ENCODE assay signal across 19 cellular contexts in genomic region chr9:121927081-121927480, GRCh38.
A peak's percentile ranks its signal among the peaks of the same experiment; 100 is the strongest.
DNase-seq lines count a peak whose midpoint lies in the region; ATAC-seq and TF ChIP-seq lines count a peak whose summit lies in the region.
"Had no signal": no experiment of that assay in that cellular context is flagged by ENCODE, and none has a peak within 500 bp of the region (broad histone marks: within the 10 kb centered on the region; RNA-seq: fewer than 3 reads in every experiment).

No MANE protein-coding gene starts in this region.

- intact Hi-C loops in thyroid gland (cut with DNase I): loop anchor here (10.0 kb wide), 1 partner anchor 92 kb away; no protein-coding TSS in a partner anchor

- H3K27ac ChIP-seq in angular gyrus (ENCODE audit: low read depth, low read length): peak overlapping the region; percentile 3
- peak overlapping the region; percentile 50 for H3K27ac ChIP-seq in neural cell (ENCODE audit: low read length)
- H3K27ac ChIP-seq in thyroid gland: peak overlapping the region in 2 of 3 donors; percentile 12 to 21
- H3K27ac ChIP-seq: 22Rv1 had no signal

- TF ChIP-seq POLR2A in thyroid gland (IDR thresholded peaks at IDR 0.05): no peak

- H3K9me3 ChIP-seq in neural cell (ENCODE audit: low read length) (no peaks in the 10 kb centered on the region), thyroid gland (no peaks in the 10 kb centered on the region)
- H3K9me3 ChIP-seq: BLaER1, HAP-1 had no signal

- no peaks in the 10 kb centered on the region for H3K79me2 ChIP-seq in neural cell (replicated peaks; ENCODE audit: insufficient read depth, low read length)

- H3K4me3 Mint-ChIP-seq in progenitor cell of endocrine pancreas (ENCODE audit: low read depth): no peak overlapping the region
- H3K4me3 Mint-ChIP-seq: B cell; CD14-positive monocyte; CD4-positive, alpha-beta T cell; CD8-positive, alpha-beta memory T cell; HFFc6 had no signal

- no peak for TF ChIP-seq EP300 in neural cell (conservative IDR thresholded peaks at IDR 0.05; ENCODE audit: poor library complexity, severe bottlenecking)

- H3K9ac ChIP-seq in neural cell (ENCODE audit: low read length): no peak overlapping the region

- H3F3A ChIP-seq in neural cell (ENCODE audit: insufficient read depth, low read length, poor library complexity, severe bottlenecking): no peaks in the 10 kb centered on the region

- H3K36me3 ChIP-seq in neural cell (ENCODE audit: insufficient read depth, low read length): no peaks in the 10 kb centered on the region
- no peaks in the 10 kb centered on the region for H3K36me3 ChIP-seq in thyroid gland
- H3K36me3 ChIP-seq: BLaER1, HAP-1 had no signal

- TF ChIP-seq CTCF in neural cell (IDR thresholded peaks at IDR 0.05; ENCODE audit: poor library complexity, severe bottlenecking) (no peak), thyroid gland (IDR thresholded peaks at IDR 0.05) (no peak), progenitor cell of endocrine pancreas (IDR thresholded peaks at IDR 0.05; ENCODE audit: unreplicated experiment) (no peak)

- peaks cover 17 to 26% of the 10 kb centered on the region in 2 donors for H3K4me1 ChIP-seq in thyroid gland
- H3K4me1 ChIP-seq: HAP-1 had no signal

- peaks cover 2% of the 10 kb centered on the region for H3K4me1 Mint-ChIP-seq in progenitor cell of endocrine pancreas (ENCODE audit: low read depth)
- H3K4me1 Mint-ChIP-seq: B cell; CD14-positive monocyte; CD8-positive, alpha-beta memory T cell had no signal

- no peaks in the 10 kb centered on the region for H3K9me3 Mint-ChIP-seq in progenitor cell of endocrine pancreas (ENCODE audit: low read depth)
- H3K9me3 Mint-ChIP-seq: CD4-positive, alpha-beta T cell; CD8-positive, alpha-beta memory T cell; HFFc6 had no signal

- no peaks in the 10 kb centered on the region for H3K9me2 ChIP-seq in neural cell (ENCODE audit: insufficient read depth, low read length)

- H3K36me3 Mint-ChIP-seq in progenitor cell of endocrine pancreas (ENCODE audit: insufficient read depth): no peaks in the 10 kb centered on the region
- H3K36me3 Mint-ChIP-seq: CD14-positive monocyte had no signal

- H4K20me1 ChIP-seq in neural cell (ENCODE audit: insufficient read depth): no peaks in the 10 kb centered on the region
- H4K20me1 ChIP-seq: BLaER1 had no signal

- H3K27me3 ChIP-seq in neural cell (ENCODE audit: insufficient read depth, low read depth, low read length) (no peaks in the 10 kb centered on the region), thyroid gland (no peaks in the 10 kb centered on the region)
- H3K27me3 ChIP-seq: BLaER1 had no signal

- WGBS in thyroid gland, 2 donors: 83 to 86% methylated on average over 5 of the region's 5 CpGs

- DNase-seq in DMS79 treated with DMSO at 0.1 percent for 48 hours (lab: John Stamatoyannopoulos, UW) (peak; percentile 42), DMS79 (lab: John Stamatoyannopoulos, UW) (no peak), thyroid gland (no peak), SIG-M5 (lab: John Stamatoyannopoulos, UW) (no peak), progenitor cell of endocrine pancreas (ENCODE audit: low spot score, unreplicated experiment) (no peak)
- DNase-seq: CD4-positive, alpha-beta T cell; CD8-positive, alpha-beta memory T cell; DMS 273 treated with DMSO at 0.1 percent for 48 hours; DND-41; GOT3; HFFc6 had no signal

- no peak overlapping the region for H2AFZ ChIP-seq in neural cell (ENCODE audit: low read depth, low read length)

- peaks cover 11% of the 10 kb centered on the region for H3K27me3 Mint-ChIP-seq in progenitor cell of endocrine pancreas
- H3K27me3 Mint-ChIP-seq: B cell; CD4-positive, alpha-beta T cell; CD8-positive, alpha-beta memory T cell had no signal

- H3K4me3 ChIP-seq in neural cell (ENCODE audit: low read length) (no peak overlapping the region), thyroid gland (replicated peaks in 1 of 3) (no peak overlapping the region)
- H3K4me3 ChIP-seq: BLaER1, HAP-1 had no signal

- no peak for ATAC-seq in GM19467 (IDR thresholded peaks at IDR 0.05; ENCODE audit: unreplicated experiment)

- H3K4me2 ChIP-seq in neural cell (ENCODE audit: low read length): no peak overlapping the region

- TF ChIP-seq RAD21 in neural cell (conservative IDR thresholded peaks at IDR 0.05): no peak

- no peak overlapping the region for H3K27ac Mint-ChIP-seq in progenitor cell of endocrine pancreas
- H3K27ac Mint-ChIP-seq: B cell; CD4-positive, alpha-beta T cell; CD8-positive, alpha-beta memory T cell; HFFc6 had no signal

TF ChIP-seq in neural cell, 6 proteins besides CTCF, POLR2A, EP300 and RAD21:
- TF ChIP-seq REST (IDR thresholded peaks at IDR 0.05; ENCODE audit: borderline replicate concordance) (no peak), TAF1 (IDR thresholded peaks at IDR 0.05; ENCODE audit: low read depth) (no peak), SMC3 (conservative IDR thresholded peaks at IDR 0.05; ENCODE audit: poor library complexity) (no peak), EZH2 (IDR thresholded peaks at IDR 0.05; ENCODE audit: borderline replicate concordance, insufficient read depth, low read length, poor library complexity, severe bottlenecking) (no peak), MXI1 (conservative IDR thresholded peaks at IDR 0.05; ENCODE audit: poor library complexity, severe bottlenecking) (no peak), POLR2AphosphoS5 (IDR thresholded peaks at IDR 0.05) (no peak)
